ENCODE assay signal across 10 cellular contexts in the genomic region with DNA sequence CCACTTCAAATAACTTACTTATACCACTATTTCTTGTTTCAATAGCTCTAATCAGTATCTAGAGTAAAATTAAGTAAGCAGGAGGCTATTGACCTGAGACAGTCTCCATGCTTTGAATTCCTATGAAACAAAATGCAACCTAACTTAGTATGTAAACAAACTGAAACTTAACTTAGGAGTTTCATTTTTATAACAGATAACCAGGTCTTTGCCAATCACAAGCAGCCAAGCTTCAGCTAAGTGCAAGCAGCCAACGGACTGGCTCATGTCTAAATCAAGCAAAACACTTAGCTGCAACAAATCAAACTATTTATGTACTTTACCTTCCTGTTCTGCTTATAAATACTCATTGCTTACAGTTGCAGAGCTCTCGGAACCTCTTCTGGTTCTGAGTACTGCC. TPM values are rescaled to one million over a fixed set of nuclear protein-coding genes. Genes with fewer than 3 reads are reported as not detected.
DNase-seq lines count a peak whose midpoint lies in the region; ATAC-seq, FAIRE-seq and TF ChIP-seq lines count a peak whose summit lies in the region.
"Had no signal": no experiment of that assay in that cellular context is flagged by ENCODE, and none has a peak within 500 bp of the region (broad histone marks: within the 10 kb centered on the region; RNA-seq: fewer than 3 reads in every experiment).

No MANE protein-coding gene starts in this region.

- peak overlapping the region; percentile 77 for H2AFZ ChIP-seq in GM12878 (ENCODE audit: control insufficient read depth, low read depth, low read length)

- POLR2A ChIA-PET in GM12878 (lab: Charles Lee) (interaction anchor here (1.1 kb wide), 1 partner anchor 36 kb away, joined by 3 read pairs; no protein-coding TSS in a partner anchor), MCF 10A (lab: Yijun Ruan, JAX) (interaction anchor here (0.6 to 0.8 kb wide), 2 partner anchors 18 to 151 kb away, joined by 3 read pairs; no protein-coding TSS in a partner anchor)

- no peak overlapping the region for H3K27ac ChIP-seq in GM12878 (ENCODE audit: control insufficient read depth, insufficient read depth)
- H3K27ac ChIP-seq in upper lobe of right lung = peak overlapping the region; percentile 28
- peak overlapping the region in 1 of 2 donors; percentile 28 for H3K27ac ChIP-seq in breast epithelium

- peaks cover 15% of the 10 kb centered on the region for H3K4me1 Mint-ChIP-seq in MCF 10A (ENCODE audit: insufficient read depth, unreplicated experiment)

- H3K27me3 ChIP-seq in GM12878 (replicated peaks in 1 of 2; ENCODE audit: control insufficient read depth in 2 of 2, insufficient read depth in 2 of 2, low read length in 1 of 2) (no peaks in the 10 kb centered on the region), upper lobe of right lung (no peaks in the 10 kb centered on the region), breast epithelium (no peaks in the 10 kb centered on the region)

- TF ChIP-seq POLR2A in GM12878 (IDR thresholded peaks at IDR 0.05; ENCODE audit: low read depth, low read length) = no peak
- TF ChIP-seq POLR2A in breast epithelium (IDR thresholded peaks at IDR 0.05) = no peak

- TF ChIP-seq EP300 in GM12878 (IDR thresholded peaks at IDR 0.05; ENCODE audit: borderline replicate concordance in 1 of 2, control insufficient read depth in 1 of 2, low read depth in 2 of 2, low read length in 2 of 2) = no peak

- H3K4me1 ChIP-seq in GM12878 (ENCODE audit: control insufficient read depth, insufficient read depth, low read length) (peaks cover 10% of the 10 kb centered on the region; the same call in 1 of the 2 replicates), upper lobe of right lung (no peaks in the 10 kb centered on the region), breast epithelium (no peaks in the 10 kb centered on the region)

- intact Hi-C loops in Right ventricle myocardium superior (cut with DNase I) (no loop called here), cardiac septum (cut with DNase I) (no loop called here), GM12878 (cut with micrococcal nuclease; ENCODE audit: unreplicated experiment) (no loop called here), upper lobe of right lung (cut with DNase I) (no loop called here), MCF 10A (cut with micrococcal nuclease) (no loop called here), breast epithelium (cut with DNase I; ENCODE audit: low total_unique reads) (no loop called here)

- no peak overlapping the region for H3K4me3 Mint-ChIP-seq in MCF 10A (ENCODE audit: unreplicated experiment)

- H3K27me3 Mint-ChIP-seq in MCF 10A (ENCODE audit: insufficient read depth, unreplicated experiment) = no peaks in the 10 kb centered on the region

- peak; percentile 83 for FAIRE-seq in GM12878 (lab: Jason Lieb, UNC)

- in situ Hi-C loops in GM12878 (cut with MboI) = no loop called here

- H3K9ac ChIP-seq in GM12878 (ENCODE audit: control insufficient read depth, insufficient read depth, low read length) = no peak overlapping the region

- H3K9me3 Mint-ChIP-seq in MCF 10A (ENCODE audit: unreplicated experiment) = no peaks in the 10 kb centered on the region

- peak overlapping the region; percentile 36 for H3K4me2 ChIP-seq in GM12878 (ENCODE audit: control insufficient read depth, insufficient read depth)

- WGBS in GM12878 (ENCODE audit: insufficient coverage, insufficient replicate concordance, low lambda C conversion rate, missing lambda C conversion rate) = 0% methylated on average over 2 of the region's 2 CpGs

- TF ChIP-seq CTCF in GM12878 (IDR thresholded peaks at IDR 0.05 in 2 of 3, conservative IDR thresholded peaks at IDR 0.05 in 1 of 3; ENCODE audit: control insufficient read depth in 2 of 3, extremely low read depth in 1 of 3, insufficient read depth in 1 of 3, low read depth in 3 of 3, low read length in 3 of 3) (no peak), upper lobe of right lung (IDR thresholded peaks at IDR 0.05) (no peak), MCF 10A (IDR thresholded peaks at IDR 0.05; ENCODE audit: unreplicated experiment) (no peak), breast epithelium (IDR thresholded peaks at IDR 0.05) (no peak)

- no peaks in the 10 kb centered on the region for H3K36me3 Mint-ChIP-seq in MCF 10A (ENCODE audit: insufficient read depth, unreplicated experiment)

- H3K4me3 ChIP-seq in GM12878 (no peak overlapping the region), upper lobe of right lung (peak overlapping the region; percentile 17), breast epithelium (no peak overlapping the region)

- TF ChIP-seq RAD21 in GM12878 (IDR thresholded peaks at IDR 0.05; ENCODE audit: insufficient read depth, low read depth, low read length) = no peak

- BruUV-seq in GM12878 (replicated peaks; lab: Mats Ljungman, UMichigan) (no TSS peak), MCF 10A (replicated peaks; lab: Mats Ljungman, UMichigan) (no TSS peak)

- H3K27ac Mint-ChIP-seq in MCF 10A (ENCODE audit: low read depth, unreplicated experiment) = no peak overlapping the region

- DNase-seq in Right ventricle myocardium superior (no peak), cardiac septum (ENCODE audit: low spot score) (no peak), GM12878 (ENCODE audit: low read depth, low spot score) (peak; percentile 20), upper lobe of right lung (no peak), T-helper 9 cell (no peak), MCF 10A (ENCODE audit: unreplicated experiment) (no peak), breast epithelium (ENCODE audit: low spot score in 2 of 2) (no peak)
- DNase-seq: C1 segment of cervical spinal cord had no signal

- peaks cover 7% of the 10 kb centered on the region for H3K79me2 ChIP-seq in GM12878 (ENCODE audit: control insufficient read depth, insufficient read depth, low read length)

- ATAC-seq in Right ventricle myocardium superior (ENCODE audit: poor library complexity) = peak; percentile 55
- peak; percentile 36 for ATAC-seq in HG03139 (IDR thresholded peaks at IDR 0.05; ENCODE audit: unreplicated experiment)
- no peak for ATAC-seq in GM12878
- ATAC-seq in upper lobe of right lung = peak; percentile 52

- SMC1A ChIA-PET in GM12878 (lab: Charles Lee; ENCODE audit: uncharacterized antibody, unreplicated experiment) = interaction anchor here (0.6 to 1.9 kb wide), 7 partner anchors 9 to 828 kb away, joined by 3 to 10 read pairs (median 6); no protein-coding TSS in a partner anchor

- H3K9me3 ChIP-seq in GM12878 (replicated peaks; ENCODE audit: control insufficient read depth, insufficient read depth, low read length) (no peaks in the 10 kb centered on the region), upper lobe of right lung (no peaks in the 10 kb centered on the region), breast epithelium (no peaks in the 10 kb centered on the region)

- RAD21 ChIA-PET in GM12878 (lab: Charles Lee; ENCODE audit: unreplicated experiment) = interaction anchor here (1.2 kb wide), 1 partner anchor 18 kb away, joined by 4 read pairs; no protein-coding TSS in a partner anchor

- CTCF ChIA-PET in GM12878 (lab: Yijun Ruan, JAX) = interaction anchor here (0.7 to 1.6 kb wide), 5 partner anchors 18 to 157 kb away, joined by 3 to 7 read pairs (median 3); no protein-coding TSS in a partner anchor
- CTCF ChIA-PET in MCF 10A (lab: Yijun Ruan, JAX) = interaction anchor here (0.8 to 11.8 kb wide), 4 partner anchors 17 to 256 kb away, joined by 3 to 128 read pairs (median 20); no protein-coding TSS in a partner anchor

- no peaks in the 10 kb centered on the region for H4K20me1 ChIP-seq in GM12878 (ENCODE audit: control insufficient read depth, insufficient read depth)

- no peaks in the 10 kb centered on the region for H3K36me3 ChIP-seq in GM12878 (ENCODE audit: control insufficient read depth in 2 of 2, insufficient read depth in 2 of 2, low read length in 1 of 2)
- no peaks in the 10 kb centered on the region for H3K36me3 ChIP-seq in upper lobe of right lung
- H3K36me3 ChIP-seq in breast epithelium = no peaks in the 10 kb centered on the region

RNA-seq across cellular contexts. Expression of a gene that starts 4.4 kb away (rescaled TPM):
- 276 TPM for total RNA-seq in Right ventricle myocardium superior
- total RNA-seq in cardiac septum = 208 TPM
- 74.2 and 75.8 TPM in 2 replicates for total RNA-seq in GM12878 (2013; cell fraction: nucleolus; rRNA removed)
- 116 and 122 TPM in 2 replicates for total RNA-seq in GM12878 (2014; rRNA removed)
- 76.2 and 78.8 TPM in 2 replicates for total RNA-seq in GM12878 (2014; rRNA removed; fragmentation: Illumina TruSeq; extraction: Trizol)
- 80.7 and 80.9 TPM in 2 replicates for total RNA-seq in GM12878 (2021)
- polyA plus RNA-seq in GM12878 (2011; ENCODE audit: low read depth) = 64.7 TPM
- 80.2 and 104 TPM in 2 replicates for polyA plus RNA-seq in GM12878 (2011; rRNA removed)
- polyA plus RNA-seq in GM12878 (2011; cell fraction: cytosol; rRNA removed) = 138 and 146 TPM in 2 replicates
- 162 and 197 TPM in 2 replicates for polyA plus RNA-seq in GM12878 (2011; cell fraction: nucleus; rRNA removed)
- 92.5 and 97.4 TPM in 2 replicates for polyA plus RNA-seq in GM12878 (2012)
- polyA plus RNA-seq in GM12878 (2014; fragmentation: Illumina TruSeq; extraction: Trizol) = 96.8 and 136 TPM in 2 replicates
- 100 to 1,000 TPM; 143 to 166 TPM for polyA plus RNA-seq in GM12878 (2014; fragmentation: Nextera tagmentation; extraction: Ambion mirVana)
- 154 and 159 TPM in 2 replicates for polyA plus RNA-seq in GM12878 (2014; rRNA removed)
- 100 to 1,000 TPM; 122 to 132 TPM for polyA plus RNA-seq in GM12878 (2016; fragmentation: Nextera tagmentation; extraction: Ambion mirVana)
- polyA minus RNA-seq in GM12878 (2011; rRNA and poly(A)+ RNA removed) = 55.9 and 82.6 TPM in 2 replicates
- 25.7 and 29.0 TPM in 2 replicates for polyA minus RNA-seq in GM12878 (2011; cell fraction: cytosol; rRNA and poly(A)+ RNA removed)
- polyA minus RNA-seq in GM12878 (2011; cell fraction: nucleus; rRNA and poly(A)+ RNA removed) = 28.3 and 38.9 TPM in 2 replicates
- 149 TPM for total RNA-seq in upper lobe of right lung
- total RNA-seq in MCF 10A (2022) = 69.7 and 79.9 TPM in 2 replicates
- 100 to 1,000 TPM; 196 to 242 (median 199) TPM for total RNA-seq in breast epithelium

RNA-seq across cellular contexts. Expression of a gene that starts 25.9 kb away (rescaled TPM):
- total RNA-seq in Right ventricle myocardium superior (16.1 TPM), cardiac septum (6.9 TPM), GM12878 (2014; rRNA removed) (not detected in 2 replicates), GM12878 (2014; rRNA removed; fragmentation: Illumina TruSeq; extraction: Trizol) (0.31 TPM in 1 of 2 replicates, not detected in the other), GM12878 (2021) (not detected in 2 replicates), upper lobe of right lung (25.1 TPM), MCF 10A (2022) (8.1 and 9.2 TPM in 2 replicates), breast epithelium (10 to 100 TPM in 2 of 3 donors, 1 to 10 TPM in 1; 1.4 to 27.4 (median 14.4) TPM)
- total RNA-seq in GM12878 (2013; cell fraction: nucleolus; rRNA removed) = not detected in 2 replicates
- 0.39 TPM for polyA plus RNA-seq in GM12878 (2011; ENCODE audit: low read depth)
- polyA plus RNA-seq in GM12878 (2011; rRNA removed) (not detected in 2 replicates), GM12878 (2014; fragmentation: Illumina TruSeq; extraction: Trizol) (not detected in 2 replicates), GM12878 (2014; fragmentation: Nextera tagmentation; extraction: Ambion mirVana) (not detected), GM12878 (2014; rRNA removed) (not detected in 2 replicates), GM12878 (2016; fragmentation: Nextera tagmentation; extraction: Ambion mirVana) (not detected)
- polyA plus RNA-seq in GM12878 (2011; cell fraction: cytosol; rRNA removed) = 0.12 TPM in 1 of 2 replicates, not detected in the other
- polyA plus RNA-seq in GM12878 (2011; cell fraction: nucleus; rRNA removed) = 0.06 TPM in 1 of 2 replicates, not detected in the other
- 0.08 and 0.45 TPM in 2 replicates for polyA plus RNA-seq in GM12878 (2012)
- not detected in 2 replicates for polyA minus RNA-seq in GM12878 (2011; rRNA and poly(A)+ RNA removed)
- 2.3 and 3.1 TPM in 2 replicates for polyA minus RNA-seq in GM12878 (2011; cell fraction: cytosol; rRNA and poly(A)+ RNA removed)
- 0.24 TPM in 1 of 2 replicates, not detected in the other for polyA minus RNA-seq in GM12878 (2011; cell fraction: nucleus; rRNA and poly(A)+ RNA removed)
- total RNA-seq: HT1080 had no signal

RNA-seq across cellular contexts. Expression of a gene that starts 29.3 kb away (rescaled TPM):
- total RNA-seq in Right ventricle myocardium superior (11.1 TPM), cardiac septum (12.6 TPM), GM12878 (2014; rRNA removed) (20.2 and 20.9 TPM in 2 replicates), GM12878 (2014; rRNA removed; fragmentation: Illumina TruSeq; extraction: Trizol) (14.1 and 14.2 TPM in 2 replicates), GM12878 (2021) (56.1 and 60.4 TPM in 2 replicates), upper lobe of right lung (26.7 TPM), MCF 10A (2022) (15.1 and 17.4 TPM in 2 replicates), breast epithelium (10 to 100 TPM; 11.7 to 24.9 (median 22.8) TPM)
- 35.5 and 39.3 TPM in 2 replicates for total RNA-seq in GM12878 (2013; cell fraction: nucleolus; rRNA removed)
- polyA plus RNA-seq in GM12878 (2011; ENCODE audit: low read depth) = 18.0 TPM
- polyA plus RNA-seq in GM12878 (2011; rRNA removed) (19.6 and 33.5 TPM in 2 replicates), GM12878 (2014; fragmentation: Illumina TruSeq; extraction: Trizol) (35.9 and 36.1 TPM in 2 replicates), GM12878 (2014; fragmentation: Nextera tagmentation; extraction: Ambion mirVana) (10 to 100 TPM; 12.1 to 17.4 TPM), GM12878 (2014; rRNA removed) (21.0 and 22.3 TPM in 2 replicates), GM12878 (2016; fragmentation: Nextera tagmentation; extraction: Ambion mirVana) (10 to 100 TPM; 30.1 to 34.1 TPM)
- 28.9 and 30.0 TPM in 2 replicates for polyA plus RNA-seq in GM12878 (2011; cell fraction: cytosol; rRNA removed)
- 28.2 and 35.4 TPM in 2 replicates for polyA plus RNA-seq in GM12878 (2011; cell fraction: nucleus; rRNA removed)
- 17.0 and 18.4 TPM in 2 replicates for polyA plus RNA-seq in GM12878 (2012)
- polyA minus RNA-seq in GM12878 (2011; rRNA and poly(A)+ RNA removed) = 84.9 and 89.5 TPM in 2 replicates
- 26.5 and 27.5 TPM in 2 replicates for polyA minus RNA-seq in GM12878 (2011; cell fraction: cytosol; rRNA and poly(A)+ RNA removed)
- 17.5 and 29.6 TPM in 2 replicates for polyA minus RNA-seq in GM12878 (2011; cell fraction: nucleus; rRNA and poly(A)+ RNA removed)

RNA-seq across cellular contexts. Expression of a gene that starts 37.0 kb away (rescaled TPM):
- total RNA-seq in Right ventricle myocardium superior = not detected
- total RNA-seq in cardiac septum = not detected
- total RNA-seq in GM12878 (2013; cell fraction: nucleolus; rRNA removed) = not detected in 2 replicates
- not detected in 2 replicates for total RNA-seq in GM12878 (2014; rRNA removed)
- total RNA-seq in GM12878 (2014; rRNA removed; fragmentation: Illumina TruSeq; extraction: Trizol) = not detected in 2 replicates
- total RNA-seq in GM12878 (2021) = not detected in 2 replicates
- not detected for polyA plus RNA-seq in GM12878 (2011; ENCODE audit: low read depth)
- not detected in 2 replicates for polyA plus RNA-seq in GM12878 (2011; rRNA removed)
- polyA plus RNA-seq in GM12878 (2011; cell fraction: cytosol; rRNA removed) = not detected in 2 replicates
- not detected in 2 replicates for polyA plus RNA-seq in GM12878 (2011; cell fraction: nucleus; rRNA removed)
- not detected in 2 replicates for polyA plus RNA-seq in GM12878 (2012)
- not detected in 2 replicates for polyA plus RNA-seq in GM12878 (2014; fragmentation: Illumina TruSeq; extraction: Trizol)
- not detected for polyA plus RNA-seq in GM12878 (2014; fragmentation: Nextera tagmentation; extraction: Ambion mirVana)
- not detected in 2 replicates for polyA plus RNA-seq in GM12878 (2014; rRNA removed)
- polyA plus RNA-seq in GM12878 (2016; fragmentation: Nextera tagmentation; extraction: Ambion mirVana) = not detected
- polyA minus RNA-seq in GM12878 (2011; rRNA and poly(A)+ RNA removed) = not detected in 2 replicates
- polyA minus RNA-seq in GM12878 (2011; cell fraction: cytosol; rRNA and poly(A)+ RNA removed) = not detected in 2 replicates
- polyA minus RNA-seq in GM12878 (2011; cell fraction: nucleus; rRNA and poly(A)+ RNA removed) = not detected in 2 replicates
- total RNA-seq in upper lobe of right lung = not detected
- total RNA-seq in MCF 10A (2022) = not detected in 2 replicates
- not detected for total RNA-seq in breast epithelium
- total RNA-seq: HT1080 had no signal

RNA-seq across cellular contexts. Expression of a gene that starts 57.1 kb away (rescaled TPM):
- 0.08 TPM for total RNA-seq in Right ventricle myocardium superior
- total RNA-seq in cardiac septum = not detected
- total RNA-seq in GM12878 (2013; cell fraction: nucleolus; rRNA removed) = not detected in 2 replicates
- total RNA-seq in GM12878 (2014; rRNA removed) = not detected in 2 replicates
- total RNA-seq in GM12878 (2014; rRNA removed; fragmentation: Illumina TruSeq; extraction: Trizol) = not detected in 2 replicates
- total RNA-seq in GM12878 (2021) = not detected in 2 replicates
- polyA plus RNA-seq in GM12878 (2011; ENCODE audit: low read depth) = not detected
- not detected in 2 replicates for polyA plus RNA-seq in GM12878 (2011; rRNA removed)
- not detected in 2 replicates for polyA plus RNA-seq in GM12878 (2011; cell fraction: cytosol; rRNA removed)
- polyA plus RNA-seq in GM12878 (2011; cell fraction: nucleus; rRNA removed) = not detected in 2 replicates
- not detected in 2 replicates for polyA plus RNA-seq in GM12878 (2012)
- not detected in 2 replicates for polyA plus RNA-seq in GM12878 (2014; fragmentation: Illumina TruSeq; extraction: Trizol)
- not detected for polyA plus RNA-seq in GM12878 (2014; fragmentation: Nextera tagmentation; extraction: Ambion mirVana)
- 0.04 TPM in 1 of 2 replicates, not detected in the other for polyA plus RNA-seq in GM12878 (2014; rRNA removed)
- under 1 TPM in 1 of 2 experiments, not detected in 1; 0.30 TPM for polyA plus RNA-seq in GM12878 (2016; fragmentation: Nextera tagmentation; extraction: Ambion mirVana)
- polyA minus RNA-seq in GM12878 (2011; rRNA and poly(A)+ RNA removed) = not detected in 2 replicates
- polyA minus RNA-seq in GM12878 (2011; cell fraction: cytosol; rRNA and poly(A)+ RNA removed) = not detected in 2 replicates
- not detected in 2 replicates for polyA minus RNA-seq in GM12878 (2011; cell fraction: nucleus; rRNA and poly(A)+ RNA removed)
- not detected for total RNA-seq in upper lobe of right lung
- not detected in 2 replicates for total RNA-seq in MCF 10A (2022)
- under 1 TPM in 1 of 3 donors, not detected in 2; 0.29 TPM for total RNA-seq in breast epithelium
- total RNA-seq: HT1080 had no signal
